ENCODE assay signal across 7 cellular contexts in the genomic region with DNA sequence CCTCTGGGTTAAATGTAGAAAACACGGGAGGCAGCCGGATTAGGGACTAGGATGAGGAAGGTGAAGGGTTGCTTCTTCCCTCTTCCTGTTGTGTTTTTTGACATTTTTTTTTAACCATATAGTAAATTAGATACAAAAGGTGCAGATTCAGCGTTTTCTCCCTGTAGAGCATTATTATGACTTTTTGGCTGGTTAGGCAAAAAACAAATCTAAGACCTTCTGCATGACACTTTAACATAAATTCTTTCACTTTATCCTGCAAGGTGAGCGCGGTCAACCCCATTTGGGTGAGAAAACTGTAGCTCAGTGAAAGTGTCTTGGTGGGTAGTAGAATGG. TPM values are rescaled to one million over a fixed set of nuclear protein-coding genes. Genes with fewer than 3 reads are reported as not detected.
A peak's percentile ranks its signal among the peaks of the same experiment; 100 is the strongest.
DNase-seq lines count a peak whose midpoint lies in the region; ATAC-seq and TF ChIP-seq lines count a peak whose summit lies in the region.

No MANE protein-coding gene starts in this region.

- H3K4me1 ChIP-seq in HUES48 (ENCODE audit: control insufficient read depth, insufficient read depth, low read length) = peaks cover 35% of the 10 kb centered on the region

- peaks cover 21% of the 10 kb centered on the region for H3K27me3 Mint-ChIP-seq in activated B cell treated with CpG ODN at 0.5 μM for 24 hours

- intact Hi-C loops in activated B cell treated with CpG ODN at 0.5 μM for 24 hours (cut with micrococcal nuclease) = no loop called here

- H3K27me3 ChIP-seq in HUES48 (ENCODE audit: control insufficient read depth, insufficient read depth, low read length) = peaks cover 26% of the 10 kb centered on the region

- H3K4me1 Mint-ChIP-seq in activated B cell treated with CpG ODN at 0.5 μM for 24 hours = peaks cover 18% of the 10 kb centered on the region
- H3K4me1 Mint-ChIP-seq in stimulated activated effector memory CD8-positive, alpha-beta T cell treated with anti-CD3 and anti-CD28 coated beads, Interleukin-12 subunit alpha, Interleukin-12 subunit beta, amount 100 ng/mL, for 72 hours = peaks cover 14% of the 10 kb centered on the region

- POLR2A ChIA-PET in activated B cell treated with CpG ODN at 0.5 μM for 24 hours (lab: Charles Lee) = no interaction called here

- H3K4me3 ChIP-seq in HUES48 (ENCODE audit: low read depth, low read length) = peak overlapping the region; percentile 83
- H3K4me3 ChIP-seq in iPS-18c (ENCODE audit: insufficient read depth, low read depth, low read length) = peak overlapping the region; percentile 80

- H3K9me3 Mint-ChIP-seq in activated B cell treated with CpG ODN at 0.5 μM for 24 hours = no peaks in the 10 kb centered on the region
- H3K9me3 Mint-ChIP-seq in stimulated activated effector memory CD8-positive, alpha-beta T cell treated with anti-CD3 and anti-CD28 coated beads, Interleukin-12 subunit alpha, Interleukin-12 subunit beta, amount 100 ng/mL, for 72 hours = no peaks in the 10 kb centered on the region

- no peak for ATAC-seq in activated B cell treated with CpG ODN at 0.5 μM for 24 hours (ENCODE audit: low read depth)
- no peak for ATAC-seq in stimulated activated effector memory CD8-positive, alpha-beta T cell treated with anti-CD3 and anti-CD28 coated beads, Interleukin-12 subunit alpha, Interleukin-12 subunit beta, amount 100 ng/mL, for 72 hours
- ATAC-seq in HG03571 (IDR thresholded peaks at IDR 0.05; ENCODE audit: unreplicated experiment) = no peak

- H3K27ac Mint-ChIP-seq in activated B cell treated with CpG ODN at 0.5 μM for 24 hours = no peak overlapping the region
- H3K27ac Mint-ChIP-seq in stimulated activated effector memory CD8-positive, alpha-beta T cell treated with anti-CD3 and anti-CD28 coated beads, Interleukin-12 subunit alpha, Interleukin-12 subunit beta, amount 100 ng/mL, for 72 hours = peak overlapping the region; percentile 56

- no peaks in the 10 kb centered on the region for H3K36me3 Mint-ChIP-seq in activated B cell treated with CpG ODN at 0.5 μM for 24 hours (ENCODE audit: low read depth)
- H3K36me3 Mint-ChIP-seq in stimulated activated effector memory CD8-positive, alpha-beta T cell treated with anti-CD3 and anti-CD28 coated beads, Interleukin-12 subunit alpha, Interleukin-12 subunit beta, amount 100 ng/mL, for 72 hours = no peaks in the 10 kb centered on the region

- peak overlapping the region; percentile 50; the same call in 1 of the 2 replicates for H3K9ac ChIP-seq in HUES48 (ENCODE audit: low read depth, low read length)

- peak overlapping the region; percentile 88 for H3K4me3 Mint-ChIP-seq in activated B cell treated with CpG ODN at 0.5 μM for 24 hours
- H3K4me3 Mint-ChIP-seq in stimulated activated effector memory CD8-positive, alpha-beta T cell treated with anti-CD3 and anti-CD28 coated beads, Interleukin-12 subunit alpha, Interleukin-12 subunit beta, amount 100 ng/mL, for 72 hours = peak overlapping the region; percentile 77

- H3K9me3 ChIP-seq in HUES48 (ENCODE audit: control insufficient read depth, insufficient read depth, low read length) (no peaks in the 10 kb centered on the region), iPS-18c (ENCODE audit: control insufficient read depth, insufficient read depth, low read length) (no peaks in the 10 kb centered on the region)

- no peak for DNase-seq in activated B cell treated with CpG ODN at 0.5 μM for 24 hours
- DNase-seq in stimulated activated effector memory CD8-positive, alpha-beta T cell treated with anti-CD3 and anti-CD28 coated beads, Interleukin-12 subunit alpha, Interleukin-12 subunit beta, amount 100 ng/mL, for 72 hours (ENCODE audit: low spot score in 2 of 2) = no peak
- DNase-seq in NCI-H446 treated with DMSO at 0.1 percent for 48 hours (lab: John Stamatoyannopoulos, UW) = no peak
- no peak for DNase-seq in effector CD4-positive, alpha-beta T cell

- no peaks in the 10 kb centered on the region for H3K36me3 ChIP-seq in HUES48 (ENCODE audit: control insufficient read depth, insufficient read depth, low read length)

- no peak for TF ChIP-seq CTCF in activated B cell treated with CpG ODN at 0.5 μM for 24 hours (IDR thresholded peaks at IDR 0.05)

- CTCF ChIA-PET in activated B cell treated with CpG ODN at 0.5 μM for 24 hours (lab: Charles Lee) = no interaction called here

- H3K27ac ChIP-seq in HUES48 (ENCODE audit: low read depth, low read length) = no peak overlapping the region

RNA-seq across cellular contexts. Expression of a gene that starts 1.3 kb away (rescaled TPM):
- 0.02 and 0.13 TPM in 2 replicates for total RNA-seq in activated B cell treated with CpG ODN at 0.5 μM for 24 hours
